13 cellular contexts compared by ENCODE assay signal in genomic region chrX:12954981-12955380, GRCh38. TPM values are rescaled to one million over a fixed set of nuclear protein-coding genes. Genes with fewer than 3 reads are reported as not detected.
A peak's percentile ranks its signal among the peaks of the same experiment; 100 is the strongest.
DNase-seq lines count a peak whose midpoint lies in the region; ATAC-seq, FAIRE-seq and TF ChIP-seq lines count a peak whose summit lies in the region.
"Had no signal": no experiment of that assay in that cellular context is flagged by ENCODE, and none has a peak within 500 bp of the region (broad histone marks: within the 10 kb centered on the region; RNA-seq: fewer than 3 reads in every experiment).

No MANE protein-coding gene starts in this region.

- BruUV-seq in HepG2 (replicated peaks; lab: Mats Ljungman, UMichigan) = no TSS peak

- peak overlapping the region; percentile 89 for H3K27ac Mint-ChIP-seq in dendritic cell treated with granulocyte-macrophage colony-stimulating factor and Interleukin-4, amounts not matched to agents 40 ng/mL and 50 ng/mL, for 4 days

- H3K4me2 ChIP-seq in HepG2 (ENCODE audit: low read depth, low read length) = no peak overlapping the region

- POLR2A ChIA-PET in HepG2 (lab: Yijun Ruan, JAX) = no interaction called here
- POLR2A ChIA-PET in RWPE1 (lab: Yijun Ruan, JAX; ENCODE audit: low non-redundant PET) = no interaction called here

- H3K27me3 ChIP-seq in right lobe of liver (no peaks in the 10 kb centered on the region), HepG2 (ENCODE audit: control insufficient read depth in 1 of 2, insufficient read depth in 2 of 2, low read length in 2 of 2) (no peaks in the 10 kb centered on the region)

- WGBS in right lobe of liver (ENCODE audit: insufficient coverage, low coverage, low lambda C conversion rate, missing lambda C conversion rate) = 56% methylated on average over 4 of the region's 4 CpGs
- 80% methylated on average over 3 of the region's 4 CpGs for WGBS in HepG2 (ENCODE audit: low lambda C conversion rate)
- 70% methylated on average over 4 of the region's 4 CpGs for WGBS in urinary bladder

- in situ Hi-C loops in HepG2 (cut with HindIII; ENCODE audit: extremely low pct_ligation_motif_present, low pct_unique_long_range_greater_than_20kb) = loop anchor here (10.0 kb wide), 1 partner anchor 540 kb away; no protein-coding TSS in a partner anchor

- H3K36me3 ChIP-seq in right lobe of liver (no peaks in the 10 kb centered on the region), HepG2 (replicated peaks in 1 of 2; ENCODE audit: control insufficient read depth in 1 of 2, insufficient read depth in 2 of 2, low read length in 2 of 2) (no peaks in the 10 kb centered on the region), urinary bladder (ENCODE audit: insufficient read depth) (no peaks in the 10 kb centered on the region)

- ATAC-seq in right lobe of liver (peak in 1 of 4 donors; percentile 8), HepG2 (no peak), GM19328 (IDR thresholded peaks at IDR 0.05; ENCODE audit: unreplicated experiment) (no peak), left lobe of liver (no peak)

- intact Hi-C loops in right lobe of liver (cut with DNase I) = loop anchor here in 1 of 2 donors (10.0 kb wide), 1 partner anchor 520 kb away; no protein-coding TSS in a partner anchor
- intact Hi-C loops in HepG2 (cut with micrococcal nuclease; ENCODE audit: unreplicated experiment) = no loop called here
- intact Hi-C loops in dendritic cell treated with granulocyte-macrophage colony-stimulating factor and Interleukin-4, amounts not matched to agents 40 ng/mL and 50 ng/mL, for 4 days (cut with micrococcal nuclease) = no loop called here

- H3K9me3 ChIP-seq in right lobe of liver (no peaks in the 10 kb centered on the region), HepG2 (ENCODE audit: low read length) (no peaks in the 10 kb centered on the region)

- FAIRE-seq in HepG2 (lab: Jason Lieb, UNC) = no peak
- FAIRE-seq: RCC 7860 had no signal

- no peaks in the 10 kb centered on the region for H4K20me1 ChIP-seq in HepG2 (ENCODE audit: insufficient read depth, low read length)

- H3K9me3 Mint-ChIP-seq in dendritic cell treated with granulocyte-macrophage colony-stimulating factor and Interleukin-4, amounts not matched to agents 40 ng/mL and 50 ng/mL, for 4 days = no peaks in the 10 kb centered on the region

- TF ChIP-seq EP300 in HepG2 (IDR thresholded peaks at IDR 0.05; ENCODE audit: low read depth in 2 of 2, low read length in 2 of 2) = no peak
- no peak for TF ChIP-seq EP300 in HepG2 (CRISPR knock-in tag; IDR thresholded peaks at IDR 0.05; ENCODE audit: borderline replicate concordance)

- no peak for DNase-seq in right lobe of liver
- DNase-seq in HepG2 (ENCODE audit: low spot score) = no peak
- DNase-seq in RWPE1 (ENCODE audit: low spot score) = no peak
- DNase-seq in HuH-7.5 (ENCODE audit: low spot score) = no peak
- DNase-seq in left lobe of liver (ENCODE audit: low spot score) = no peak
- DNase-seq: activated CD4-positive, CD25-positive, alpha-beta regulatory T cell treated with anti-CD3 and anti-CD28 coated beads, Interleukin-2, amount 50 U/mL, for 72 hours; left cardiac atrium had no signal

- H3K4me1 ChIP-seq in right lobe of liver (peaks cover 0 to 10% (median 0%) of the 10 kb centered on the region in 4 donors), HepG2 (ENCODE audit: insufficient read depth, low read length) (peaks cover 30% of the 10 kb centered on the region), urinary bladder (ENCODE audit: insufficient read depth) (no peaks in the 10 kb centered on the region)

- no peaks in the 10 kb centered on the region for H3K79me2 ChIP-seq in HepG2 (ENCODE audit: insufficient read depth, low read length)

- no peak for TF ChIP-seq POLR2A in right lobe of liver (IDR thresholded peaks at IDR 0.05)
- no peak for TF ChIP-seq POLR2A in HepG2 (IDR thresholded peaks at IDR 0.05; ENCODE audit: insufficient read depth in 1 of 2, low read depth in 2 of 2, low read length in 2 of 2)

- H3K4me1 Mint-ChIP-seq in dendritic cell treated with granulocyte-macrophage colony-stimulating factor and Interleukin-4, amounts not matched to agents 40 ng/mL and 50 ng/mL, for 4 days (ENCODE audit: low read depth) = peaks cover 47% of the 10 kb centered on the region

- H3K4me3 Mint-ChIP-seq in dendritic cell treated with granulocyte-macrophage colony-stimulating factor and Interleukin-4, amounts not matched to agents 40 ng/mL and 50 ng/mL, for 4 days = peak overlapping the region; percentile 72

- CTCF ChIA-PET in HepG2 (lab: Yijun Ruan, JAX; ENCODE audit: low intra/inter-chr PET ratio, low total read pairs) = no interaction called here
- CTCF ChIA-PET in RWPE1 (lab: Yijun Ruan, JAX) = no interaction called here

- TF ChIP-seq CTCF in right lobe of liver (IDR thresholded peaks at IDR 0.05) = no peak
- TF ChIP-seq CTCF in HepG2 (CRISPR knock-in tag; IDR thresholded peaks at IDR 0.05) = no peak
- no peak for TF ChIP-seq CTCF in RWPE1 (conservative IDR thresholded peaks at IDR 0.05; ENCODE audit: low read depth)

- no peak overlapping the region for H3K9ac ChIP-seq in HepG2 (ENCODE audit: insufficient read depth, low read depth, low read length)

- H3K27me3 Mint-ChIP-seq in dendritic cell treated with granulocyte-macrophage colony-stimulating factor and Interleukin-4, amounts not matched to agents 40 ng/mL and 50 ng/mL, for 4 days = no peaks in the 10 kb centered on the region

- H3K4me3 ChIP-seq in right lobe of liver (no peak overlapping the region), HepG2 (replicated peaks in 1 of 3; ENCODE audit: insufficient read depth in 1 of 3, low read depth in 2 of 3, low read length in 3 of 3) (no peak overlapping the region), urinary bladder (ENCODE audit: low read depth, low read length) (no peak overlapping the region)

- H2AFZ ChIP-seq in HepG2 (ENCODE audit: low read length) = no peak overlapping the region

- peak overlapping the region in 2 of 3 donors; percentile 18 to 63 for H3K27ac ChIP-seq in right lobe of liver
- H3K27ac ChIP-seq in HepG2 (ENCODE audit: extremely low read length, insufficient read depth, low read length) = no peak overlapping the region
- H3K27ac ChIP-seq in RWPE1 = peak overlapping the region; percentile 94
- H3K27ac ChIP-seq in urinary bladder (ENCODE audit: low read depth) = peak overlapping the region; percentile 50

- no peaks in the 10 kb centered on the region for H3K36me3 Mint-ChIP-seq in dendritic cell treated with granulocyte-macrophage colony-stimulating factor and Interleukin-4, amounts not matched to agents 40 ng/mL and 50 ng/mL, for 4 days (ENCODE audit: low read depth)

- TF ChIP-seq RAD21 in HepG2 (CRISPR knock-in tag; IDR thresholded peaks at IDR 0.05) = no peak

RNA-seq across cellular contexts. Expression of gene TMSB4X, which starts 19.9 kb away (rescaled TPM):
- total RNA-seq in right lobe of liver = 1,000 to 10,000 TPM in 1 of 6 experiments, 100 to 1,000 TPM in 5; 348 to 1,121 (median 708) TPM
- 10.5 and 15.9 TPM in 2 replicates for total RNA-seq in HepG2 (2016; rRNA removed; fragmentation: Illumina TruSeq; extraction: Trizol)
- 6.0 and 6.1 TPM in 2 replicates for total RNA-seq in HepG2 (2016; cell fraction: cytosol; rRNA removed; fragmentation: Illumina TruSeq; extraction: Trizol; ENCODE audit: low read depth)
- total RNA-seq in HepG2 (2016; cell fraction: insoluble cytoplasmic fraction; rRNA removed; fragmentation: Illumina TruSeq; extraction: Trizol) = 13.6 and 19.1 TPM in 2 replicates
- 8.9 and 9.5 TPM in 2 replicates for total RNA-seq in HepG2 (2016; cell fraction: membrane; rRNA removed; fragmentation: Illumina TruSeq; extraction: Trizol)
- 4.1 and 5.6 TPM in 2 replicates for total RNA-seq in HepG2 (2016; cell fraction: nucleus; rRNA removed; fragmentation: Illumina TruSeq; extraction: Trizol)
- polyA plus RNA-seq in HepG2 (2011; rRNA removed) = 29.6 and 50.7 TPM in 2 replicates
- 16.3 and 38.0 TPM in 2 replicates for polyA plus RNA-seq in HepG2 (2011; cell fraction: cytosol; rRNA removed)
- polyA plus RNA-seq in HepG2 (2011; cell fraction: nucleus; rRNA removed) = 3.7 and 8.2 TPM in 2 replicates
- polyA plus RNA-seq in HepG2 (2012) = 14.4 and 69.9 TPM in 2 replicates
- 5.4 and 6.7 TPM in 2 replicates for polyA plus RNA-seq in HepG2 (2016; cell fraction: cytosol; fragmentation: Illumina TruSeq; extraction: Trizol; ENCODE audit: low read depth)
- 17.5 and 21.0 TPM in 2 replicates for polyA plus RNA-seq in HepG2 (2016; cell fraction: insoluble cytoplasmic fraction; fragmentation: Illumina TruSeq; extraction: Trizol; ENCODE audit: low read depth)
- 6.6 and 8.1 TPM in 2 replicates for polyA plus RNA-seq in HepG2 (2016; cell fraction: membrane; fragmentation: Illumina TruSeq; extraction: Trizol; ENCODE audit: low read depth)
- polyA plus RNA-seq in HepG2 (2016; cell fraction: nucleus; fragmentation: Illumina TruSeq; extraction: Trizol; ENCODE audit: insufficient read depth, low read depth) = 7.5 and 7.7 TPM in 2 replicates
- polyA minus RNA-seq in HepG2 (2011; rRNA and poly(A)+ RNA removed; ENCODE audit: low replicate concordance) = 10.0 and 228 TPM in 2 replicates
- polyA minus RNA-seq in HepG2 (2011; cell fraction: cytosol; rRNA and poly(A)+ RNA removed) = 14.2 and 18.9 TPM in 2 replicates
- 7.5 and 12.3 TPM in 2 replicates for polyA minus RNA-seq in HepG2 (2011; cell fraction: nucleus; rRNA and poly(A)+ RNA removed)
- 4,785 TPM for total RNA-seq in urinary bladder
- 4,487 TPM for polyA plus RNA-seq in urinary bladder
- 442 TPM for total RNA-seq in left lobe of liver

RNA-seq across cellular contexts. Expression of gene TLR8, which starts 48.6 kb away (rescaled TPM):
- total RNA-seq in right lobe of liver (1 to 10 TPM in 4 of 6 experiments, under 1 TPM in 2; 0.37 to 2.2 (median 1.4) TPM), HepG2 (2016; rRNA removed; fragmentation: Illumina TruSeq; extraction: Trizol) (not detected in 2 replicates), urinary bladder (1.7 TPM), left lobe of liver (0.20 TPM)
- not detected in 2 replicates for total RNA-seq in HepG2 (2016; cell fraction: cytosol; rRNA removed; fragmentation: Illumina TruSeq; extraction: Trizol; ENCODE audit: low read depth)
- not detected in 2 replicates for total RNA-seq in HepG2 (2016; cell fraction: insoluble cytoplasmic fraction; rRNA removed; fragmentation: Illumina TruSeq; extraction: Trizol)
- not detected in 2 replicates for total RNA-seq in HepG2 (2016; cell fraction: membrane; rRNA removed; fragmentation: Illumina TruSeq; extraction: Trizol)
- total RNA-seq in HepG2 (2016; cell fraction: nucleus; rRNA removed; fragmentation: Illumina TruSeq; extraction: Trizol) = not detected in 2 replicates
- polyA plus RNA-seq in HepG2 (2011; rRNA removed) (not detected in 2 replicates), urinary bladder (1.8 TPM)
- not detected in 2 replicates for polyA plus RNA-seq in HepG2 (2011; cell fraction: cytosol; rRNA removed)
- polyA plus RNA-seq in HepG2 (2011; cell fraction: nucleus; rRNA removed) = not detected in 2 replicates
- polyA plus RNA-seq in HepG2 (2012) = not detected in 2 replicates
- polyA plus RNA-seq in HepG2 (2016; cell fraction: cytosol; fragmentation: Illumina TruSeq; extraction: Trizol; ENCODE audit: low read depth) = not detected in 2 replicates
- not detected in 2 replicates for polyA plus RNA-seq in HepG2 (2016; cell fraction: insoluble cytoplasmic fraction; fragmentation: Illumina TruSeq; extraction: Trizol; ENCODE audit: low read depth)
- not detected in 2 replicates for polyA plus RNA-seq in HepG2 (2016; cell fraction: membrane; fragmentation: Illumina TruSeq; extraction: Trizol; ENCODE audit: low read depth)
- not detected in 2 replicates for polyA plus RNA-seq in HepG2 (2016; cell fraction: nucleus; fragmentation: Illumina TruSeq; extraction: Trizol; ENCODE audit: insufficient read depth, low read depth)
- polyA minus RNA-seq in HepG2 (2011; rRNA and poly(A)+ RNA removed; ENCODE audit: low replicate concordance) = not detected in 2 replicates
- polyA minus RNA-seq in HepG2 (2011; cell fraction: cytosol; rRNA and poly(A)+ RNA removed) = not detected in 2 replicates
- not detected in 2 replicates for polyA minus RNA-seq in HepG2 (2011; cell fraction: nucleus; rRNA and poly(A)+ RNA removed)
- total RNA-seq: M059J, pulmonary artery endothelial cell had no signal

Comparison
In these comparisons a context has a peak if more than half of its experiments do, and no peak if none do; other contexts are left out.
1. RNA of gene TMSB4X, which starts 19.9 kb away (total RNA-seq): 4,785 TPM in urinary bladder (single experiment), 348 to 1,121 TPM in right lobe of liver and 442 TPM in left lobe of liver (single experiment); 4.1 to 19.1 TPM in HepG2; every median in the first group is over 10 times any median in the second.